Comparison of ENCODE assay signal across 1 cellular context in genomic region chr19:47315125-47315821, GRCh38.
TF ChIP-seq lines count a peak whose summit lies in the region.

No MANE protein-coding gene starts in this region.

TF ChIP-seq in HEK293, 187 proteins besides CTCF, POLR2A, EP300 and RAD21 (continued from another document):
- TF ChIP-seq ZNF112 (tag by site-specific recombination; IDR thresholded peaks at IDR 0.05), result no peak
- no peak for TF ChIP-seq PRDM6 (tag by site-specific recombination; IDR thresholded peaks at IDR 0.05)
- TF ChIP-seq, protein P1, sequence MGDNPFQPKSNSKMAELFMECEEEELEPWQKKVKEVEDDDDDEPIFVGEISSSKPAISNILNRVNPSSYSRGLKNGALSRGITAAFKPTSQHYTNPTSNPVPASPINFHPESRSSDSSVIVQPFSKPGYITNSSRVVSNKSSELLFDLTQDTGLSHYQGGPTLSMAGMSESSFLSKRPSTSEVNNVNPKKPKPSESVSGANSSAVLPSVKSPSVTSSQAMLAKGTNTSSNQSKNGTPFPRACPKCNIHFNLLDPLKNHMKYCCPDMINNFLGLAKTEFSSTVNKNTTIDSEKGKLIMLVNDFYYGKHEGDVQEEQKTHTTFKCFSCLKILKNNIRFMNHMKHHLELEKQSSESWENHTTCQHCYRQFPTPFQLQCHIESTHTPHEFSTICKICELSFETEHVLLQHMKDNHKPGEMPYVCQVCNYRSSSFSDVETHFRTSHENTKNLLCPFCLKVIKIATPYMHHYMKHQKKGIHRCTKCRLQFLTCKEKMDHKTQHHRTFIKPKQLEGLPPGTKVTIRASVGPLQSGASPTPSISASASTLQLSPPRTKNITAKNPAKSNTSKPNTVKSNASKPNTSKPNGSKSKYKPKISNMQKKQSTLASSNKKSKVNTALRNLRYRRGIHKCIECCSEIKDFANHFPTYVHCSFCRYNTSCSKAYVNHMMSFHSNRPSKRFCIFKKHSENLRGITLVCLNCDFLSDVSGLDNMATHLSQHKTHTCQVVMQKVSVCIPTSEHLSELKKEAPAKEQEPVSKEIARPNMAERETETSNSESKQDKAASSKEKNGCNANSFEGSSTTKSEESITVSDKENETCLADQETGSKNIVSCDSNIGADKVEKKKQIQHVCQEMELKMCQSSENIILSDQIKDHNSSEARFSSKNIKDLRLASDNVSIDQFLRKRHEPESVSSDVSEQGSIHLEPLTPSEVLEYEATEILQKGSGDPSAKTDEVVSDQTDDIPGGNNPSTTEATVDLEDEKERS (tag by site-specific recombination; IDR thresholded peaks at IDR 0.05), result peak; percentile 86
- TF ChIP-seq OVOL3 (tag by site-specific recombination; IDR thresholded peaks at IDR 0.05), result no peak
- no peak for TF ChIP-seq ZNF529 (tag by site-specific recombination; IDR thresholded peaks at IDR 0.05; ENCODE audit: insufficient replicate concordance)
- no peak for TF ChIP-seq ZNF292 (tag by site-specific recombination; IDR thresholded peaks at IDR 0.05; ENCODE audit: borderline replicate concordance, low read depth)
- no peak for TF ChIP-seq ZNF48 (tag by site-specific recombination; IDR thresholded peaks at IDR 0.05)
- no peak for TF ChIP-seq ZBTB8A (tag by site-specific recombination; IDR thresholded peaks at IDR 0.05)
- TF ChIP-seq ZNF626 (tag by site-specific recombination; IDR thresholded peaks at IDR 0.05), result no peak
- TF ChIP-seq, protein P2, sequence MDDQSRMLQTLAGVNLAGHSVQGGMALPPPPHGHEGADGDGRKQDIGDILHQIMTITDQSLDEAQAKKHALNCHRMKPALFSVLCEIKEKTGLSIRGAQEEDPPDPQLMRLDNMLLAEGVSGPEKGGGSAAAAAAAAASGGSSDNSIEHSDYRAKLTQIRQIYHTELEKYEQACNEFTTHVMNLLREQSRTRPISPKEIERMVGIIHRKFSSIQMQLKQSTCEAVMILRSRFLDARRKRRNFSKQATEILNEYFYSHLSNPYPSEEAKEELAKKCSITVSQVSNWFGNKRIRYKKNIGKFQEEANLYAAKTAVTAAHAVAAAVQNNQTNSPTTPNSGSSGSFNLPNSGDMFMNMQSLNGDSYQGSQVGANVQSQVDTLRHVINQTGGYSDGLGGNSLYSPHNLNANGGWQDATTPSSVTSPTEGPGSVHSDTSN (CRISPR knock-in tag; IDR thresholded peaks at IDR 0.05), result no peak
- no peak for TF ChIP-seq ZNF654 (tag by site-specific recombination; IDR thresholded peaks at IDR 0.05; ENCODE audit: low read depth)
- no peak for TF ChIP-seq ZNF510 (tag by site-specific recombination; IDR thresholded peaks at IDR 0.05; ENCODE audit: insufficient replicate concordance)
- TF ChIP-seq ZBTB11 (tag by site-specific recombination; conservative IDR thresholded peaks at IDR 0.05; ENCODE audit: low read depth), result no peak
- no peak for TF ChIP-seq ZNF747 (tag by site-specific recombination; IDR thresholded peaks at IDR 0.05)
- no peak for TF ChIP-seq ZNF426 (tag by site-specific recombination; IDR thresholded peaks at IDR 0.05)
- TF ChIP-seq ZNF785 (tag by site-specific recombination; IDR thresholded peaks at IDR 0.05), result no peak
- TF ChIP-seq AEBP2 (tag by site-specific recombination; IDR thresholded peaks at IDR 0.05; ENCODE audit: borderline replicate concordance), result no peak
- no peak for TF ChIP-seq ZNF280C (tag by site-specific recombination; IDR thresholded peaks at IDR 0.05)
- peak; percentile 48; the same call in 1 of the 2 replicates for TF ChIP-seq ZNF76 (tag by site-specific recombination; IDR thresholded peaks at IDR 0.05; ENCODE audit: borderline replicate concordance, low read depth)
- TF ChIP-seq ZNF600 (tag by site-specific recombination; IDR thresholded peaks at IDR 0.05), result no peak
TF ChIP-seq in HEK293: peak in this region for 31.
